23 cellular contexts compared by ENCODE assay signal in the genomic region with DNA sequence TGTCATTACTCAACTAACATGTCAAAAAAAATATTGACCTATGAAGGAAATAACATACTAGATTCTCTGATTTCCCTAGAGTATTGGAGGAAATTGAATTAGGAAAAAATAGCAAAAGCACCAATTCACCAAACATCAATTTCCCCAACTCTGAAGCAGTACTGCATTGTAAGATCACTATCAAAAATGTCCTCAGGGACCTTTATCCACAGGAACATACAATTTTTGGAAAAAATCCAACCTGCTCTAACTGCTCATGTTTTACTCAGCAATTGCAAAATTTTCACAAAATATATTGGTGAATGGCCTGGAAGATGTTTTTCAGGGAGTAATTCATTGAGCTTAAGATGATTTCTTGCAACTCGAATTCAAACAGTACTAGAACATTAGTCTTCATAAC.
A peak's percentile ranks its signal among the peaks of the same experiment; 100 is the strongest.
DNase-seq lines count a peak whose midpoint lies in the region; ATAC-seq and TF ChIP-seq lines count a peak whose summit lies in the region.
"Had no signal": no experiment of that assay in that cellular context is flagged by ENCODE, and none has a peak within 500 bp of the region (broad histone marks: within the 10 kb centered on the region; RNA-seq: fewer than 3 reads in every experiment).

No MANE protein-coding gene starts in this region.

- H3K36me3 ChIP-seq in A673 (ENCODE audit: insufficient read depth, low read length, poor library complexity, severe bottlenecking) = no peaks in the 10 kb centered on the region
- H3K36me3 ChIP-seq in GM23248 (ENCODE audit: low read depth) = no peaks in the 10 kb centered on the region
- H3K36me3 ChIP-seq: BLaER1 treated with 17β-estradiol and CSF1 and Interleukin-3, amounts not matched to agents 10 nM and 100 nM had no signal

- no peak for ATAC-seq in GM21381 (IDR thresholded peaks at IDR 0.05; ENCODE audit: unreplicated experiment)
- ATAC-seq: CD8-positive, alpha-beta T cell; GM12878 had no signal

- peaks cover 11% of the 10 kb centered on the region for H3K4me1 ChIP-seq in A673 (ENCODE audit: insufficient read depth, low read length, poor library complexity, severe bottlenecking)
- H3K4me1 ChIP-seq in GM23248 (ENCODE audit: insufficient read depth) = no peaks in the 10 kb centered on the region
- H3K4me1 ChIP-seq: BLaER1 treated with 17β-estradiol and CSF1 and Interleukin-3, amounts not matched to agents 10 nM and 100 nM; Caco-2 had no signal

- no peaks in the 10 kb centered on the region for H3K79me2 ChIP-seq in GM23248 (ENCODE audit: insufficient read depth)

- no peaks in the 10 kb centered on the region for H3K27me3 ChIP-seq in A673 (replicated peaks; ENCODE audit: insufficient read depth, low read depth, low read length, poor library complexity)
- no peaks in the 10 kb centered on the region for H3K27me3 ChIP-seq in GM23248 (replicated peaks; ENCODE audit: insufficient read depth)
- H3K27me3 ChIP-seq: BLaER1 treated with 17β-estradiol and CSF1 and Interleukin-3, amounts not matched to agents 10 nM and 100 nM had no signal

- H3K9me3 Mint-ChIP-seq in HFFc6 = no peaks in the 10 kb centered on the region

- DNase-seq in A673 (ENCODE audit: low spot score) (peak; percentile 62), GM23248 (peak; percentile 9), M059J (ENCODE audit: low read depth) (peak; percentile 14), HFFc6 (no peak), D341Med (ENCODE audit: low spot score) (no peak)
- DNase-seq: 8988T; AML-193; Caco-2; Calu3; CD4-positive, alpha-beta T cell; CD8-positive, alpha-beta T cell; DMS 273 treated with DMSO at 0.1 percent for 48 hours; DMS153; DMS53; DMS79; DND-41; EL; GDM1 had no signal

- no peak overlapping the region for H2AFZ ChIP-seq in GM23248

- no peaks in the 10 kb centered on the region for H3F3A ChIP-seq in GM23248 (ENCODE audit: insufficient read depth)

- H3K4me2 ChIP-seq in GM23248 (ENCODE audit: unreplicated experiment) = no peak overlapping the region
- H3K4me2 ChIP-seq: BLaER1 treated with 17β-estradiol and CSF1 and Interleukin-3, amounts not matched to agents 10 nM and 100 nM had no signal

- H3K4me3 Mint-ChIP-seq in HFFc6 = no peak overlapping the region
- H3K4me3 Mint-ChIP-seq: B cell; CD4-positive, alpha-beta T cell; CD8-positive, alpha-beta T cell had no signal

- H3K9me2 ChIP-seq in GM23248 (ENCODE audit: insufficient read depth) = no peaks in the 10 kb centered on the region

- no peaks in the 10 kb centered on the region for H3K4me1 Mint-ChIP-seq in HFFc6 (ENCODE audit: low read depth)
- H3K4me1 Mint-ChIP-seq: B cell had no signal

- H3K27me3 Mint-ChIP-seq in HFFc6 (ENCODE audit: insufficient read depth) = 0 out of 2 replicates have a peak, but pooled peaks cover 3% of the 10 kb centered on the region
- H3K27me3 Mint-ChIP-seq: B cell; CD4-positive, alpha-beta T cell had no signal

- H3K4me3 ChIP-seq in A673 (ENCODE audit: low read depth, low read length, poor library complexity, severe bottlenecking) (no peak overlapping the region), GM23248 (no peak overlapping the region)
- H3K4me3 ChIP-seq: BLaER1 treated with 17β-estradiol and CSF1 and Interleukin-3, amounts not matched to agents 10 nM and 100 nM; GM12878 had no signal

- in situ Hi-C loops in GM23248 (cut with MboI) = no loop called here

- no peaks in the 10 kb centered on the region for H3K36me3 Mint-ChIP-seq in HFFc6 (ENCODE audit: low read depth)
- H3K36me3 Mint-ChIP-seq: CD8-positive, alpha-beta T cell had no signal

- H3K27ac ChIP-seq in A673 (ENCODE audit: low read depth, low read length, poor library complexity, severe bottlenecking) (no peak overlapping the region), GM23248 (no peak overlapping the region)
- H3K27ac ChIP-seq: BLaER1 treated with 17β-estradiol and CSF1 and Interleukin-3, amounts not matched to agents 10 nM and 100 nM; C4-2B had no signal

- no TSS peak for BruUV-seq in A673 (replicated peaks; lab: Mats Ljungman, UMichigan)

- 41 to 48% methylated on average over 1 of the region's 1 CpG for WGBS in GM23248 (ENCODE audit: low coverage in 1 of 2, low lambda C conversion rate in 2 of 2, missing lambda C conversion rate in 2 of 2), 2 experiments

- CTCF ChIA-PET in A673 (lab: Charles Lee) = no interaction called here

- POLR2A ChIA-PET in A673 (lab: Charles Lee; ENCODE audit: low non-redundant PET) = no interaction called here

- no peak overlapping the region for H3K9ac ChIP-seq in GM23248
- H3K9ac ChIP-seq: BLaER1 treated with 17β-estradiol and CSF1 and Interleukin-3, amounts not matched to agents 10 nM and 100 nM had no signal

- TF ChIP-seq CTCF in A673 (conservative IDR thresholded peaks at IDR 0.05; ENCODE audit: low read depth, low read length) (no peak), HFFc6 (IDR thresholded peaks at IDR 0.05) (no peak)

- intact Hi-C loops in A673 (cut with micrococcal nuclease; ENCODE audit: unreplicated experiment) = no loop called here

- H3K9me3 ChIP-seq in A673 (ENCODE audit: low read depth, low read length, poor library complexity, severe bottlenecking) (peaks cover 10% of the 10 kb centered on the region), GM23248 (ENCODE audit: low read depth) (no peaks in the 10 kb centered on the region)

- no peaks in the 10 kb centered on the region for H4K20me1 ChIP-seq in GM23248 (ENCODE audit: insufficient read depth)
- H4K20me1 ChIP-seq: BLaER1 treated with 17β-estradiol and CSF1 and Interleukin-3, amounts not matched to agents 10 nM and 100 nM had no signal

- H3K27ac Mint-ChIP-seq in HFFc6 = no peak overlapping the region
- H3K27ac Mint-ChIP-seq: B cell; CD4-positive, alpha-beta T cell; CD8-positive, alpha-beta T cell had no signal

Comparison
In these comparisons a context has a peak if more than half of its experiments do, and no peak if none do; other contexts are left out.
1. DNase-seq: peak in A673 (single experiment), GM23248 (single experiment) and M059J (single experiment); none in HFFc6 (single experiment) and D341Med (single experiment).